12 cellular contexts compared by ENCODE assay signal in the genomic region with DNA sequence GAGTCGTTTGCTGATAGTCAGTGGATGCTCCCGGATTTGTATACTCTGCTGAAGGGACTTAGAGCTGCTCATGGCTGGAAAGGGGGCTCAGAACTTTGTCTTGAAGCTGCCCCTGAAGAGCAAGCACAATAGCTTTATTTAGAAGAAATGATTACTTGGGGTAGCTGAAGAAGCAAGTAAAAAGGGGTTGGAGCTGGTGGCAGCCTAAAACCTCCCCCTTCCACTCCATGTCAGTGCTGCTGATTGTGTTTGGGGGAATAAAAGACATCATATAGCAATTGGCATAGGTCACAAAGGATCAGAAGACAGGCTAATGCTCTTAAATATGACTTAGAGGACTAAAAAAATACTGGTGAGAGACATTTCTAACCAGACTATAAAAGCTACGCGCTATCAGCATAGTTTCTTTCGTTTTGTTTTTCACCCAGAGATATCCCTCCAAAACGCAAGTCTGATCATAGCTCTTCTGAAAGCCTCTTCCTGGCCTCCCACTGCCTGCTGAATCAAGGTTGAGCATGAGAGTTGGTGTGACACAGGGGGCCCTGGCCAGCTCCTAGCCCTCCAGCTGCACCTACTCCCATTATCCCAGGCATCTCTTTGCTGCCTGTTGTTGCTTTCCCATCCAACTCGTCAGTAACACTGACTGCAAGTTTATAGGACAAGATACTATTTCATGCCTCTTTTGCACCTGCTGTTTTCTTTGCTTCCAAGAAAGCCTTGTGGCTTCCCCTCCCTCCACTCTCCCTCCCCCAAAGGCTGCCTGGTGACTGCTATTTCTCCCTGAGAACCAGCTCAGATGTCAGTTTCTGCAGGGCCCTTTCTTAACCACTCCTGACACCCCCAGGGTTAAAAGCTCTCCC. TPM values are rescaled to one million over a fixed set of nuclear protein-coding genes. Genes with fewer than 3 reads are reported as not detected.
A peak's percentile ranks its signal among the peaks of the same experiment; 100 is the strongest.
DNase-seq lines count a peak whose midpoint lies in the region; ATAC-seq and TF ChIP-seq lines count a peak whose summit lies in the region.
"Had no signal": no experiment of that assay in that cellular context is flagged by ENCODE, and none has a peak within 500 bp of the region (broad histone marks: within the 10 kb centered on the region; RNA-seq: fewer than 3 reads in every experiment).

No MANE protein-coding gene starts in this region.

- DNase-seq in activated naive CD4-positive, alpha-beta T cell treated with anti-CD3 and anti-CD28 coated beads, Interleukin-2, amount 10 ng/mL, durations not matched to agents 7 days and 5 days, result peak; percentile 57
- no peak for DNase-seq in activated naive CD4-positive, alpha-beta T cell treated with anti-CD3 and anti-CD28 coated beads, Interleukin-2, amount 50 U/mL, for 16 hours
- peak; percentile 17 for DNase-seq in T-helper 2 cell treated with Interferon-gamma antibody and Interleukin-4, amounts not matched to agents 5 μg/mL and 100 μg/mL, for 36 hours (ENCODE audit: low spot score)
- DNase-seq in iris pigment epithelial cell (ENCODE audit: low read depth) (peak; percentile 41), substantia nigra (lab: John Stamatoyannopoulos, UW) (no peak), left lung (no peak), HEK293T (ENCODE audit: extremely low spot score) (no peak), RKO (ENCODE audit: low spot score) (no peak)
- DNase-seq: GOT3, NCI-H526, posterior cingulate gyrus had no signal

- H3K27ac Mint-ChIP-seq in activated naive CD4-positive, alpha-beta T cell treated with anti-CD3 and anti-CD28 coated beads, Interleukin-2, amount 10 ng/mL, durations not matched to agents 7 days and 5 days, result peak overlapping the region; percentile 94
- H3K27ac Mint-ChIP-seq in T-helper 2 cell treated with Interferon-gamma antibody and Interleukin-4, amounts not matched to agents 5 μg/mL and 100 μg/mL, for 36 hours, result peak overlapping the region; percentile 88

- peak overlapping the region; percentile 74 for H3K4me3 Mint-ChIP-seq in activated naive CD4-positive, alpha-beta T cell treated with anti-CD3 and anti-CD28 coated beads, Interleukin-2, amount 10 ng/mL, durations not matched to agents 7 days and 5 days
- peak overlapping the region; percentile 76 for H3K4me3 Mint-ChIP-seq in T-helper 2 cell treated with Interferon-gamma antibody and Interleukin-4, amounts not matched to agents 5 μg/mL and 100 μg/mL, for 36 hours
- H3K4me3 Mint-ChIP-seq: CD14-positive monocyte had no signal

- H3K4me1 ChIP-seq in left lung, result peaks cover 0 to 3% of the 10 kb centered on the region in 2 donors

- H3K36me3 Mint-ChIP-seq in activated naive CD4-positive, alpha-beta T cell treated with anti-CD3 and anti-CD28 coated beads, Interleukin-2, amount 10 ng/mL, durations not matched to agents 7 days and 5 days, result peaks cover 8% of the 10 kb centered on the region
- H3K36me3 Mint-ChIP-seq in T-helper 2 cell treated with Interferon-gamma antibody and Interleukin-4, amounts not matched to agents 5 μg/mL and 100 μg/mL, for 36 hours (ENCODE audit: low read depth), result no peaks in the 10 kb centered on the region
- H3K36me3 Mint-ChIP-seq: CD14-positive monocyte had no signal

- no peak for ATAC-seq in left lung

- H3K27ac ChIP-seq in substantia nigra (ENCODE audit: low read depth, low read length, poor library complexity, severe bottlenecking) (peak overlapping the region; percentile 56), left lung (no peak overlapping the region)

- no peak for TF ChIP-seq CTCF in left lung (IDR thresholded peaks at IDR 0.05)

- H3K9me3 ChIP-seq in left lung, result peaks cover 0 to 4% of the 10 kb centered on the region in 2 donors

- no peaks in the 10 kb centered on the region for H3K27me3 ChIP-seq in left lung

- H3K4me3 ChIP-seq in left lung, result no peak overlapping the region

- peaks cover 31% of the 10 kb centered on the region for H3K4me1 Mint-ChIP-seq in activated naive CD4-positive, alpha-beta T cell treated with anti-CD3 and anti-CD28 coated beads, Interleukin-2, amount 10 ng/mL, durations not matched to agents 7 days and 5 days
- H3K4me1 Mint-ChIP-seq in T-helper 2 cell treated with Interferon-gamma antibody and Interleukin-4, amounts not matched to agents 5 μg/mL and 100 μg/mL, for 36 hours (ENCODE audit: low read depth), result peaks cover 26% of the 10 kb centered on the region

- H3K27me3 Mint-ChIP-seq in activated naive CD4-positive, alpha-beta T cell treated with anti-CD3 and anti-CD28 coated beads, Interleukin-2, amount 10 ng/mL, durations not matched to agents 7 days and 5 days, result no peaks in the 10 kb centered on the region
- H3K27me3 Mint-ChIP-seq in T-helper 2 cell treated with Interferon-gamma antibody and Interleukin-4, amounts not matched to agents 5 μg/mL and 100 μg/mL, for 36 hours (ENCODE audit: low read depth), result no peaks in the 10 kb centered on the region

- intact Hi-C loops in left lung (cut with DNase I), result no loop called here

- CTCF ChIA-PET in activated naive CD4-positive, alpha-beta T cell treated with anti-CD3 and anti-CD28 coated beads, Interleukin-2, amount 10 ng/mL, durations not matched to agents 7 days and 5 days (lab: Charles Lee), result interaction anchor here (0.8 to 3.4 kb wide), 9 partner anchors 9 to 468 kb away, joined by 3 to 16 read pairs (median 5); no protein-coding TSS in a partner anchor
- CTCF ChIA-PET in HEK293T (lab: Yijun Ruan, JAX), result interaction anchor here (0.6 to 1.0 kb wide), 2 partner anchors 24 to 178 kb away, joined by 3 read pairs; no protein-coding TSS in a partner anchor

- no peaks in the 10 kb centered on the region for H3K36me3 ChIP-seq in left lung

- H3K9me3 Mint-ChIP-seq in activated naive CD4-positive, alpha-beta T cell treated with anti-CD3 and anti-CD28 coated beads, Interleukin-2, amount 10 ng/mL, durations not matched to agents 7 days and 5 days, result peaks cover 22% of the 10 kb centered on the region
- H3K9me3 Mint-ChIP-seq in T-helper 2 cell treated with Interferon-gamma antibody and Interleukin-4, amounts not matched to agents 5 μg/mL and 100 μg/mL, for 36 hours, result peaks cover 14% of the 10 kb centered on the region

- POLR2A ChIA-PET in HEK293T (lab: Yijun Ruan, JAX), result no interaction called here

TF ChIP-seq in HEK293T, 16 proteins besides CTCF, POLR2A, EP300 and RAD21:
- no peak for TF ChIP-seq ARNT (IDR thresholded peaks at IDR 0.05)
- no peak for TF ChIP-seq HDGF (IDR thresholded peaks at IDR 0.05; ENCODE audit: borderline replicate concordance)
- no peak for TF ChIP-seq FOXK2 (IDR thresholded peaks at IDR 0.05)
- TF ChIP-seq CTBP1 (IDR thresholded peaks at IDR 0.05; ENCODE audit: borderline replicate concordance), result no peak
- TF ChIP-seq LEF1 (IDR thresholded peaks at IDR 0.05; ENCODE audit: borderline replicate concordance), result no peak
- no peak for TF ChIP-seq NFRKB (IDR thresholded peaks at IDR 0.05)
- no peak for TF ChIP-seq BHLHE40 (IDR thresholded peaks at IDR 0.05; ENCODE audit: borderline replicate concordance)
- no peak for TF ChIP-seq FOXM1 (IDR thresholded peaks at IDR 0.05; ENCODE audit: borderline replicate concordance)
- TF ChIP-seq FOXA1 (IDR thresholded peaks at IDR 0.05), result no peak

RNA-seq across cellular contexts. Expression of a gene that starts 33.9 kb away (rescaled TPM):
- total RNA-seq in left lung, result 100 to 1,000 TPM; 154 to 236 TPM

Comparison
In these comparisons a context has a peak if more than half of its experiments do, and no peak if none do; other contexts are left out.
1. DNase-seq: peak in activated naive CD4-positive, alpha-beta T cell treated with anti-CD3 and anti-CD28 coated beads, Interleukin-2, amount 10 ng/mL, durations not matched to agents 7 days and 5 days (single experiment), T-helper 2 cell treated with Interferon-gamma antibody and Interleukin-4, amounts not matched to agents 5 μg/mL and 100 μg/mL, for 36 hours (single experiment) and iris pigment epithelial cell (single experiment); none in activated naive CD4-positive, alpha-beta T cell treated with anti-CD3 and anti-CD28 coated beads, Interleukin-2, amount 50 U/mL, for 16 hours (single experiment), substantia nigra (0 of 49), left lung (0 of 2), HEK293T (single experiment) and RKO (single experiment).